Comparison of ENCODE assay signal across 1 cellular context in the genomic region with DNA sequence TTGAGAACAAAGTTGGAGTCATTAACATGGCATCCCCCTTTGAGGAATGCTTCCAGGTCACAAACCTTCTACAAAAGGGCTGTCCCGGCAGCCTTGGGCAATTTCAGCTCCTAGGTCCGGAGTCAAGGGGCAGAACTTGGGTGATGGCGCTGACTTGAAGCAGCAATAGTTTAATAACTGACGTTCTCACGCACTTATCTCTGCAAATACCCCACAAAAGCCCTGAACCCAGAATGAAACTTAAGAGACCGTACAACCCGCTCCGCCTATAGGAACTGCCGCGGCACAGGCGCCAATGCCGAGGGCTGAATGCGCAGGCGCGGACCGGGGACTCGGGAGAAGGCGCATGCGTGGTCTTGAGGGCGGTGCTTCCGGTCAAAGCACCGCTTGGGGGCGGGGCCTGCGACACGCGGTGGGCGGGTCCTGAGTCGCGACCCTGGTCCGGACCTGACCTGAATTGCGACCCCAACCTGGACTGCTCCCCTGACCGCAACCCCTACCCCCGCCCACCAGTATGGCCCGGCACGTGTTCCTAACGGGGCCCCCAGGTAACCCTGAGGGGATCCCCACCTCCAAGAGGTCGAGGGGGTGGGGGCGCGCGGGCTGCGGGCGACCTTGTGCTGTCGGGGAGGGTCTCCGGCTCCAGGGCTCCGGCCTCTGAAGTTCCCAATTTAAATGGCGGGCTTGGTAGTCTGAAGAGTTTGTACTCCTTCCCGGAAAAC.
TF ChIP-seq lines count a peak whose summit lies in the region.

A gene with protein sequence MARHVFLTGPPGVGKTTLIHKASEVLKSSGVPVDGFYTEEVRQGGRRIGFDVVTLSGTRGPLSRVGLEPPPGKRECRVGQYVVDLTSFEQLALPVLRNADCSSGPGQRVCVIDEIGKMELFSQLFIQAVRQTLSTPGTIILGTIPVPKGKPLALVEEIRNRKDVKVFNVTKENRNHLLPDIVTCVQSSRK (plus strand): TSS at position 415 of the 722 bp plus-strand sequence. CDS start 100 bp downstream, at position 515.

TF ChIP-seq in H1, 55 proteins besides CTCF, POLR2A, EP300 and RAD21 (continued from another document):
- TF ChIP-seq CHD2 (IDR thresholded peaks at IDR 0.05; ENCODE audit: low read length) = no peak
